ENCODE assay signal across 8 cellular contexts in the genomic region with DNA sequence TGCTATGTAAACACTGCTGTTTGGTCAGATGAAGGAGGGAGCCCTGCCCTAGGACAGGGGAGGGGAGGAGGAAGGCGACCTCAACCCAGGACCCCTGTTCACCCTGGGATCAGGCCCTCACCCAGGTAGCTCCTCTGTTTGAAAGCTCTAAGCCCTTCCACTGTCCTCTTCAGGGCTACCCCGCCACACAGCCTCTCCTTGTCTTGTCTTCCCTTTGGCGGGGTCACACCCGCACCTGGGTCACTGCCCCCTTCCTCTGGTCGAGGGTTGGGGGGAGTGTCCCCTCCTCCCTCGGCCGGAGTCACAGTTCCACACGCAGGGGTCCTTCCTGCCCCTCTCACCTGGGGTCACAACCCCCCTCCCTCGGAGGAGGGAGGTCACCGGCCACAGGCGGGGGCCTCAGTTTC. TPM values are rescaled to one million over a fixed set of nuclear protein-coding genes. Genes with fewer than 3 reads are reported as not detected.
DNase-seq lines count a peak whose midpoint lies in the region; ATAC-seq and TF ChIP-seq lines count a peak whose summit lies in the region.

No MANE protein-coding gene starts in this region.

- H3K27me3 ChIP-seq in CD4-positive, alpha-beta memory T cell (ENCODE audit: insufficient read depth, low read length) = no peaks in the 10 kb centered on the region
- H3K27me3 ChIP-seq in ascending aorta (no peaks in the 10 kb centered on the region), upper lobe of left lung (no peaks in the 10 kb centered on the region)

- H3K36me3 ChIP-seq in CD4-positive, alpha-beta memory T cell (ENCODE audit: insufficient read depth, low read length) = no peaks in the 10 kb centered on the region
- H3K36me3 ChIP-seq in ascending aorta = peaks cover 5 to 8% of the 10 kb centered on the region in 2 donors
- peaks cover 0 to 7% (median 0%) of the 10 kb centered on the region in 4 donors for H3K36me3 ChIP-seq in upper lobe of left lung

- TF ChIP-seq CTCF in ascending aorta (IDR thresholded peaks at IDR 0.05) (no peak), upper lobe of left lung (IDR thresholded peaks at IDR 0.05) (no peak)

- H3K27ac Mint-ChIP-seq in CD4-positive, alpha-beta memory T cell = peak overlapping the region in 6 of 7 donors; percentile 50 to 92 (median 84)

- peaks cover 0 to 4% of the 10 kb centered on the region in 2 donors for H3K36me3 Mint-ChIP-seq in CD4-positive, alpha-beta memory T cell

- POLR2A ChIA-PET in CD4-positive, alpha-beta memory T cell (lab: Charles Lee; ENCODE audit: partially characterized antibody) = interaction anchor here (0.5 to 7.6 kb wide), 9 partner anchors 8 to 351 kb away, joined by 3 to 52 read pairs (median 4); a partner anchor contains a TSS

- H3K9me3 Mint-ChIP-seq in CD4-positive, alpha-beta memory T cell = no peaks in the 10 kb centered on the region

- ATAC-seq in HG03108 (IDR thresholded peaks at IDR 0.05; ENCODE audit: unreplicated experiment) (peak; percentile 10), left lobe of liver (peak; percentile 31), upper lobe of left lung (ENCODE audit: low FRiP score in 2 of 2) (peak in 1 of 2 donors; percentile 10)

- H3K4me1 Mint-ChIP-seq in CD4-positive, alpha-beta memory T cell = peaks cover 9 to 25% (median 19%) of the 10 kb centered on the region in 4 donors

- intact Hi-C loops in CD4-positive, alpha-beta memory T cell (cut with micrococcal nuclease) = loop anchor here (1.0 to 5.0 kb wide), 4 partner anchors 12 to 152 kb away; a partner anchor contains a TSS
- intact Hi-C loops in ascending aorta (cut with DNase I) = loop anchor here (5.0 kb wide), 1 partner anchor 98 kb away; no protein-coding TSS in a partner anchor

- H3K27ac ChIP-seq in CD4-positive, alpha-beta memory T cell (ENCODE audit: low read depth, low read length) = peak overlapping the region; percentile 73
- peak overlapping the region; percentile 76 to 79 for H3K27ac ChIP-seq in ascending aorta
- peak overlapping the region; percentile 70 to 91 (median 86) for H3K27ac ChIP-seq in upper lobe of left lung

- CTCF ChIA-PET in CD4-positive, alpha-beta memory T cell (lab: Charles Lee; ENCODE audit: partially characterized antibody) = interaction anchor here (1.1 to 2.3 kb wide), 7 partner anchors 9 to 191 kb away, joined by 3 to 14 read pairs (median 7); a partner anchor contains a TSS

- no peaks in the 10 kb centered on the region for H3K27me3 Mint-ChIP-seq in CD4-positive, alpha-beta memory T cell

- peak overlapping the region; percentile 61 to 87 for H3K4me3 ChIP-seq in CD4-positive, alpha-beta memory T cell (ENCODE audit: low read length in 2 of 2)
- peak overlapping the region; percentile 76 to 96 for H3K4me3 ChIP-seq in ascending aorta
- peak overlapping the region; percentile 60 to 98 (median 82) for H3K4me3 ChIP-seq in upper lobe of left lung

- no peaks in the 10 kb centered on the region for H3K9me3 ChIP-seq in CD4-positive, alpha-beta memory T cell (ENCODE audit: control insufficient read depth in 1 of 2, low read length in 2 of 2)
- H3K9me3 ChIP-seq in ascending aorta (no peaks in the 10 kb centered on the region), upper lobe of left lung (no peaks in the 10 kb centered on the region)

- no peak for DNase-seq in CD4-positive, alpha-beta memory T cell
- no peak for DNase-seq in ascending aorta (ENCODE audit: low spot score in 2 of 2)
- DNase-seq in left lobe of liver (ENCODE audit: low spot score) = no peak
- DNase-seq in upper lobe of left lung = no peak
- DNase-seq in middle frontal gyrus (ENCODE audit: extremely low spot score, low spot score) = no peak
- DNase-seq in retina = no peak
- no peak for DNase-seq in NCI-H2081 treated with DMSO at 0.1 percent for 48 hours (lab: John Stamatoyannopoulos, UW)

- no peak for TF ChIP-seq EP300 in upper lobe of left lung (IDR thresholded peaks at IDR 0.05)

- WGBS in upper lobe of left lung, 2 donors = 16 to 36% methylated on average over 5 to 7 of the region's 11 CpGs

- TF ChIP-seq POLR2A in upper lobe of left lung (IDR thresholded peaks at IDR 0.05) = no peak

- H3K4me1 ChIP-seq in CD4-positive, alpha-beta memory T cell (ENCODE audit: insufficient read depth, low read length) = peaks cover 13% of the 10 kb centered on the region
- peaks cover 8% of the 10 kb centered on the region in 2 donors for H3K4me1 ChIP-seq in ascending aorta
- peaks cover 11 to 24% (median 16%) of the 10 kb centered on the region in 4 donors for H3K4me1 ChIP-seq in upper lobe of left lung

- H3K4me3 Mint-ChIP-seq in CD4-positive, alpha-beta memory T cell = peak overlapping the region; percentile 76 to 88 (median 82)

RNA-seq across cellular contexts. Expression of a gene that starts 0.5 kb away (rescaled TPM):
- total RNA-seq in CD4-positive, alpha-beta memory T cell = 10 to 100 TPM; 21.5 to 21.9 TPM
- 100 to 1,000 TPM in 1 of 2 donors, 10 to 100 TPM in 1; 68.3 to 109 TPM for polyA plus RNA-seq in CD4-positive, alpha-beta memory T cell
- total RNA-seq in ascending aorta = 215 TPM
- 23.8 TPM for total RNA-seq in left lobe of liver
- total RNA-seq in upper lobe of left lung = 100 to 1,000 TPM in 2 of 6 donors, 10 to 100 TPM in 4; 69.1 to 188 (median 89.9) TPM

RNA-seq across cellular contexts. Expression of a gene that starts 12.0 kb away (rescaled TPM):
- total RNA-seq in CD4-positive, alpha-beta memory T cell = 100 to 1,000 TPM; 145 to 149 TPM
- 10 to 100 TPM; 45.6 to 76.2 TPM for polyA plus RNA-seq in CD4-positive, alpha-beta memory T cell
- total RNA-seq in ascending aorta (68.9 TPM), left lobe of liver (78.4 TPM), upper lobe of left lung (100 to 1,000 TPM in 3 of 6 donors, 10 to 100 TPM in 3; 82.7 to 194 (median 113) TPM)

RNA-seq across cellular contexts. Expression of a gene that starts 13.8 kb away (rescaled TPM):
- total RNA-seq in CD4-positive, alpha-beta memory T cell = 10 to 100 TPM; 21.2 to 22.5 TPM
- polyA plus RNA-seq in CD4-positive, alpha-beta memory T cell = 10 to 100 TPM; 40.2 to 71.9 TPM
- total RNA-seq in ascending aorta (14.8 TPM), left lobe of liver (7.0 TPM), upper lobe of left lung (10 to 100 TPM in 5 of 6 donors, 1 to 10 TPM in 1; 3.1 to 22.2 (median 17.4) TPM)

RNA-seq across cellular contexts. Expression of a gene that starts 13.9 kb away (rescaled TPM):
- 10 to 100 TPM; 70.9 to 71.0 TPM for total RNA-seq in CD4-positive, alpha-beta memory T cell
- polyA plus RNA-seq in CD4-positive, alpha-beta memory T cell = 100 to 1,000 TPM in 1 of 2 donors, 10 to 100 TPM in 1; 85.7 to 118 TPM
- total RNA-seq in ascending aorta = 19.9 TPM
- 58.2 TPM for total RNA-seq in left lobe of liver
- total RNA-seq in upper lobe of left lung = 10 to 100 TPM; 42.5 to 92.6 (median 72.2) TPM

RNA-seq across cellular contexts. Expression of a gene that starts 21.5 kb away (rescaled TPM):
- under 1 TPM in 1 of 2 experiments, not detected in 1; 0.25 TPM for total RNA-seq in CD4-positive, alpha-beta memory T cell
- polyA plus RNA-seq in CD4-positive, alpha-beta memory T cell = not detected
- total RNA-seq in ascending aorta (not detected), left lobe of liver (not detected), upper lobe of left lung (under 1 TPM in 2 of 6 donors, not detected in 4; 0.14 to 0.30 TPM)
